In genomic region chr4:74320559-74321118, GRCh38 we compare ENCODE assay signal across 8 cellular contexts. TPM values are rescaled to one million over a fixed set of nuclear protein-coding genes. Genes with fewer than 3 reads are reported as not detected.
DNase-seq lines count a peak whose midpoint lies in the region; ATAC-seq and TF ChIP-seq lines count a peak whose summit lies in the region.

No MANE protein-coding gene starts in this region.

- H3K27me3 ChIP-seq in H7 (ENCODE audit: control insufficient read depth, insufficient read depth, low read length) (no peaks in the 10 kb centered on the region; the same call in 1 of the 2 replicates), mesendoderm (ENCODE audit: insufficient read depth, low read length, poor library complexity) (no peaks in the 10 kb centered on the region)

- peak; percentile 70 for TF ChIP-seq CTCF in type B pancreatic cell (conservative IDR thresholded peaks at IDR 0.05)

- H3K4me3 ChIP-seq in H7 (ENCODE audit: insufficient read depth, low read depth, low read length) (no peak overlapping the region), mesendoderm (ENCODE audit: low read length) (no peak overlapping the region)

- no peak overlapping the region for H3K4me2 ChIP-seq in mesendoderm (ENCODE audit: low read length)

- no peaks in the 10 kb centered on the region for H3K4me1 ChIP-seq in mesendoderm (ENCODE audit: control insufficient read depth, low read depth, low read length)

- no peak overlapping the region for H3K18ac ChIP-seq in mesendoderm (ENCODE audit: low read length)

- no peak overlapping the region for H2BK15ac ChIP-seq in mesendoderm (replicated peaks; ENCODE audit: low read depth)

- peaks cover 30% of the 10 kb centered on the region for H3K27me3 Mint-ChIP-seq in activated CD8-positive, alpha-beta memory T cell treated with anti-CD3 and anti-CD28 coated beads, Interleukin-2, amount 10 ng/mL, durations not matched to agents 7 days and 5 days
- peaks cover 3% of the 10 kb centered on the region for H3K27me3 Mint-ChIP-seq in type B pancreatic cell

- H2BK120ac ChIP-seq in mesendoderm (ENCODE audit: low read depth, low read length): no peak overlapping the region

- H3K9ac ChIP-seq in mesendoderm (ENCODE audit: low read length): no peak overlapping the region

- H3K4me1 Mint-ChIP-seq in activated CD8-positive, alpha-beta memory T cell treated with anti-CD3 and anti-CD28 coated beads, Interleukin-2, amount 10 ng/mL, durations not matched to agents 7 days and 5 days: no peaks in the 10 kb centered on the region
- H3K4me1 Mint-ChIP-seq in type B pancreatic cell (ENCODE audit: unreplicated experiment): peaks cover 10% of the 10 kb centered on the region

- H3K56ac ChIP-seq in mesendoderm (ENCODE audit: low read length): no peak overlapping the region

- no peaks in the 10 kb centered on the region for H3K79me1 ChIP-seq in mesendoderm (ENCODE audit: low read length)

- H4K8ac ChIP-seq in mesendoderm (ENCODE audit: low read depth, low read length): no peak overlapping the region

- H3K27ac Mint-ChIP-seq in activated CD8-positive, alpha-beta memory T cell treated with anti-CD3 and anti-CD28 coated beads, Interleukin-2, amount 10 ng/mL, durations not matched to agents 7 days and 5 days: no peak overlapping the region
- peak overlapping the region; percentile 68 for H3K27ac Mint-ChIP-seq in type B pancreatic cell

- H3K36me3 ChIP-seq in H7 (replicated peaks; ENCODE audit: control insufficient read depth, insufficient read depth, low read length) (no peaks in the 10 kb centered on the region), mesendoderm (ENCODE audit: control insufficient read depth, insufficient read depth, low read length) (no peaks in the 10 kb centered on the region)

- H3K23ac ChIP-seq in mesendoderm (ENCODE audit: low read length): no peak overlapping the region

- H3K27ac ChIP-seq in mesendoderm (ENCODE audit: low read depth, low read length): no peak overlapping the region

- H3K9me3 Mint-ChIP-seq in activated CD8-positive, alpha-beta memory T cell treated with anti-CD3 and anti-CD28 coated beads, Interleukin-2, amount 10 ng/mL, durations not matched to agents 7 days and 5 days (ENCODE audit: low read depth): no peaks in the 10 kb centered on the region
- H3K9me3 Mint-ChIP-seq in type B pancreatic cell: no peaks in the 10 kb centered on the region

- H3K79me2 ChIP-seq in mesendoderm (ENCODE audit: control insufficient read depth, insufficient read depth, low read length): no peaks in the 10 kb centered on the region

- H3K36me3 Mint-ChIP-seq in activated CD8-positive, alpha-beta memory T cell treated with anti-CD3 and anti-CD28 coated beads, Interleukin-2, amount 10 ng/mL, durations not matched to agents 7 days and 5 days: no peaks in the 10 kb centered on the region
- H3K36me3 Mint-ChIP-seq in type B pancreatic cell: no peaks in the 10 kb centered on the region

- peak; percentile 42 for DNase-seq in activated CD8-positive, alpha-beta memory T cell treated with anti-CD3 and anti-CD28 coated beads, Interleukin-2, amount 10 ng/mL, durations not matched to agents 7 days and 5 days
- no peak for DNase-seq in activated CD8-positive, alpha-beta memory T cell treated with anti-CD3 and anti-CD28 coated beads, Interleukin-2, amount 50 U/mL, for 4 hours
- peak; percentile 10 for DNase-seq in H7
- DNase-seq in LoVo (ENCODE audit: low spot score): peak; percentile 96
- DNase-seq in dermis blood vessel endothelial cell: peak; percentile 73
- DNase-seq in mesendoderm: peak; percentile 87
- DNase-seq in type B pancreatic cell (ENCODE audit: extremely low spot score, unreplicated experiment): no peak

- CTCF ChIA-PET in activated CD8-positive, alpha-beta memory T cell treated with anti-CD3 and anti-CD28 coated beads, Interleukin-2, amount 10 ng/mL, durations not matched to agents 7 days and 5 days (lab: Charles Lee): interaction anchor here (1.0 to 1.7 kb wide), 7 partner anchors 30 to 355 kb away, joined by 3 to 7 read pairs (median 3); no protein-coding TSS in a partner anchor

- no peak overlapping the region for H2AK5ac ChIP-seq in mesendoderm (ENCODE audit: low read length)

- no CpG with 5 or more reads among the region's 4 CpGs for WGBS in mesendoderm (ENCODE audit: extremely low coverage, insufficient coverage, low lambda C conversion rate)

- H4K5ac ChIP-seq in mesendoderm (ENCODE audit: low read length): no peak overlapping the region

- H3K4ac ChIP-seq in mesendoderm (ENCODE audit: low read depth, low read length): no peak overlapping the region

- ATAC-seq in activated CD8-positive, alpha-beta memory T cell treated with anti-CD3 and anti-CD28 coated beads, Interleukin-2, amount 10 ng/mL, durations not matched to agents 7 days and 5 days: peak; percentile 69
- peak; percentile 97 for ATAC-seq in SK-N-SH treated with all-trans-retinoic acid at 6 μM for 48 hours

- H2BK5ac ChIP-seq in mesendoderm (ENCODE audit: low read length): no peak overlapping the region

- H3K4me3 Mint-ChIP-seq in activated CD8-positive, alpha-beta memory T cell treated with anti-CD3 and anti-CD28 coated beads, Interleukin-2, amount 10 ng/mL, durations not matched to agents 7 days and 5 days: no peak overlapping the region
- no peak overlapping the region for H3K4me3 Mint-ChIP-seq in type B pancreatic cell

TF ChIP-seq in SK-N-SH treated with all-trans-retinoic acid at 6 μM for 48 hours, 23 proteins besides CTCF, POLR2A, EP300 and RAD21:
- TF ChIP-seq ISL1 (CRISPR knock-in tag; IDR thresholded peaks at IDR 0.05) (no peak), ZFP3 (CRISPR knock-in tag; IDR thresholded peaks at IDR 0.05) (no peak), ARNTL (CRISPR knock-in tag; IDR thresholded peaks at IDR 0.05; ENCODE audit: borderline replicate concordance, low read depth) (no peak)

RNA-seq across cellular contexts. Expression of gene EPGN, which starts 12.4 kb away (rescaled TPM):
- not detected for total RNA-seq in activated CD8-positive, alpha-beta memory T cell treated with anti-CD3 and anti-CD28 coated beads, Interleukin-2, amount 10 ng/mL, durations not matched to agents 7 days and 5 days
- not detected in 2 replicates for total RNA-seq in H7 (2014; rRNA removed; shearing (Covaris generic))
- total RNA-seq in dermis blood vessel endothelial cell: 0.09 and 0.17 TPM in 2 replicates
- not detected for polyA plus RNA-seq in mesendoderm (2013, experiment 1 of 2)
- not detected for polyA plus RNA-seq in mesendoderm (2013, experiment 2 of 2)
- 2.4 and 16.6 TPM in 2 replicates for total RNA-seq in type B pancreatic cell (ENCODE audit: low replicate concordance)

RNA-seq across cellular contexts. Expression of gene EREG, which starts 44.3 kb away (rescaled TPM):
- total RNA-seq in activated CD8-positive, alpha-beta memory T cell treated with anti-CD3 and anti-CD28 coated beads, Interleukin-2, amount 10 ng/mL, durations not matched to agents 7 days and 5 days: not detected
- not detected in 2 replicates for total RNA-seq in H7 (2014; rRNA removed; shearing (Covaris generic))
- total RNA-seq in dermis blood vessel endothelial cell (under 0.01 TPM in 2 replicates), type B pancreatic cell (ENCODE audit: low replicate concordance) (3.1 and 4.4 TPM in 2 replicates)
- polyA plus RNA-seq in mesendoderm (2013, experiment 1 of 2): 0.01 TPM
- 0.04 TPM for polyA plus RNA-seq in mesendoderm (2013, experiment 2 of 2)

Comparison
In these comparisons a context has a peak if more than half of its experiments do, and no peak if none do; other contexts are left out.
1. DNase-seq: peak in activated CD8-positive, alpha-beta memory T cell treated with anti-CD3 and anti-CD28 coated beads, Interleukin-2, amount 10 ng/mL, durations not matched to agents 7 days and 5 days (single experiment), H7 (single experiment), LoVo (single experiment), dermis blood vessel endothelial cell (single experiment) and mesendoderm (single experiment); none in activated CD8-positive, alpha-beta memory T cell treated with anti-CD3 and anti-CD28 coated beads, Interleukin-2, amount 50 U/mL, for 4 hours (single experiment) and type B pancreatic cell (single experiment).